Comparison of ENCODE assay signal across 7 cellular contexts in the genomic region with DNA sequence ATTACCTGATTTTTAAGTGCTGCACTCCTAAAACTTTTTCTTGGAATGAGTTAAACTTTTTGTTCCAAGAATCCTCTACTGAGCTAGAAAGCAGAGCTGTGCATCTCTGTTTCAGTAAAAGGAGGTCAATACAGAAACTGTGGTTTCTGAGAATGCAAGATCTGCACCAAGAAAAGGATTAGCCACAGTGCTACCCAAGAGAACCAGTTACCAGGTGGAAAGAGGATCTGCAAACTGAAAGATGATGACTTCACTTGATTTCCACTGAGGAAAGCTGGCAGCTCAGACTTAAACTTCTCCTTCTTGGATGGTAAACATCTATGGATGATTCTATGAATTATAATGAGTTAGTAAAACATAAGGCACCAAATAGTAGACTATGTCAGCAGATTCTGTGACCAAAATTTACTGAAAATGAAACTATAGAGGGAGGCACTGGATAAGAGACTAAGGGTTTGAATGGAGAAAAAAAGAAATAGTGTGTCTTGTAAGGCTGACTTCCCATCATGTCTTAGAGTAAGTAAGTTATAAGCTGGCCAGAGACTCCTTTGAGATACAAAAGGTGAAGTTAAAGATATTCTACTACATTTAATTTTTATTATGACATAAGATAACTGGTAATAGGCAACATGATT.
DNase-seq lines count a peak whose midpoint lies in the region; ATAC-seq and TF ChIP-seq lines count a peak whose summit lies in the region.
"Not testable (repeated sequence)": the region's sequence is repeated elsewhere in the genome, so short reads cannot be mapped to it uniquely, and the experiment has no call there.

No MANE protein-coding gene starts in this region.

- not testable (repeated sequence) for H3K9me3 Mint-ChIP-seq in GM23338; T-helper 2 cell treated with Interferon-gamma antibody and Interleukin-4, amounts not matched to agents 5 μg/mL and 100 μg/mL, for 36 hours; activated CD4-positive, alpha-beta memory T cell treated with anti-CD3 and anti-CD28 coated beads for 36 hours; activated T-cell treated with anti-CD3 and anti-CD28 coated beads, Interleukin-2, amount 50 U/mL, for 72 hours; activated naive CD8-positive, alpha-beta T cell treated with anti-CD3 and anti-CD28 coated beads for 36 hours; natural killer cell treated with Interleukin-12 subunit alpha and Interleukin-12 subunit beta and Interleukin-15 and Interleukin-18, amount 100 ng/mL, for 72 hours

- intact Hi-C loops in activated CD4-positive, alpha-beta memory T cell treated with anti-CD3 and anti-CD28 coated beads for 36 hours (cut with micrococcal nuclease), result not testable (repeated sequence)

- H3K36me3 Mint-ChIP-seq in GM23338 (ENCODE audit: low read depth), result peaks cover 78% of the 10 kb centered on the region
- H3K36me3 Mint-ChIP-seq in T-helper 2 cell treated with Interferon-gamma antibody and Interleukin-4, amounts not matched to agents 5 μg/mL and 100 μg/mL, for 36 hours (ENCODE audit: low read depth); activated CD4-positive, alpha-beta memory T cell treated with anti-CD3 and anti-CD28 coated beads for 36 hours; activated T-cell treated with anti-CD3 and anti-CD28 coated beads, Interleukin-2, amount 50 U/mL, for 72 hours (ENCODE audit: insufficient read depth in 2 of 2); activated naive CD8-positive, alpha-beta T cell treated with anti-CD3 and anti-CD28 coated beads for 36 hours; natural killer cell treated with Interleukin-12 subunit alpha and Interleukin-12 subunit beta and Interleukin-15 and Interleukin-18, amount 100 ng/mL, for 72 hours: not testable (repeated sequence)

- not testable (repeated sequence) for H3K27me3 ChIP-seq in GM23338 (ENCODE audit: insufficient read depth)

- POLR2A ChIA-PET in activated CD4-positive, alpha-beta memory T cell treated with anti-CD3 and anti-CD28 coated beads for 36 hours (lab: Charles Lee), result not testable (repeated sequence)

- H3K4me1 Mint-ChIP-seq in GM23338, result peaks cover 20% of the 10 kb centered on the region
- H3K4me1 Mint-ChIP-seq in T-helper 2 cell treated with Interferon-gamma antibody and Interleukin-4, amounts not matched to agents 5 μg/mL and 100 μg/mL, for 36 hours (ENCODE audit: low read depth), result peaks cover 15% of the 10 kb centered on the region
- not testable (repeated sequence) for H3K4me1 Mint-ChIP-seq in activated CD4-positive, alpha-beta memory T cell treated with anti-CD3 and anti-CD28 coated beads for 36 hours (ENCODE audit: low read depth); activated T-cell treated with anti-CD3 and anti-CD28 coated beads, Interleukin-2, amount 50 U/mL, for 72 hours (ENCODE audit: low read depth); natural killer cell treated with Interleukin-12 subunit alpha and Interleukin-12 subunit beta and Interleukin-15 and Interleukin-18, amount 100 ng/mL, for 72 hours (ENCODE audit: low read depth in 2 of 2)
- peaks cover 14% of the 10 kb centered on the region for H3K4me1 Mint-ChIP-seq in activated naive CD8-positive, alpha-beta T cell treated with anti-CD3 and anti-CD28 coated beads for 36 hours

- not testable (repeated sequence) for H3K36me3 ChIP-seq in GM23338 (ENCODE audit: insufficient read depth)

- CTCF ChIA-PET in activated CD4-positive, alpha-beta memory T cell treated with anti-CD3 and anti-CD28 coated beads for 36 hours (lab: Charles Lee), result not testable (repeated sequence)

- peak overlapping the region; percentile 60 for H3K27ac ChIP-seq in GM23338 (ENCODE audit: low read depth)

- not testable (repeated sequence) for H2AFZ ChIP-seq in GM23338

- H3K4me3 ChIP-seq in GM23338, result not testable (repeated sequence)

- not testable (repeated sequence) for H4K20me1 ChIP-seq in GM23338 (replicated peaks; ENCODE audit: insufficient read depth)

- H3K27ac Mint-ChIP-seq in GM23338; natural killer cell treated with Interleukin-12 subunit alpha and Interleukin-12 subunit beta and Interleukin-15 and Interleukin-18, amount 100 ng/mL, for 72 hours: not testable (repeated sequence)
- H3K27ac Mint-ChIP-seq in T-helper 2 cell treated with Interferon-gamma antibody and Interleukin-4, amounts not matched to agents 5 μg/mL and 100 μg/mL, for 36 hours, result peak overlapping the region; percentile 74
- peak overlapping the region; percentile 30 for H3K27ac Mint-ChIP-seq in activated CD4-positive, alpha-beta memory T cell treated with anti-CD3 and anti-CD28 coated beads for 36 hours
- peak overlapping the region; percentile 80 for H3K27ac Mint-ChIP-seq in activated T-cell treated with anti-CD3 and anti-CD28 coated beads, Interleukin-2, amount 50 U/mL, for 72 hours
- H3K27ac Mint-ChIP-seq in activated naive CD8-positive, alpha-beta T cell treated with anti-CD3 and anti-CD28 coated beads for 36 hours, result peak overlapping the region; percentile 27

- H3K4me2 ChIP-seq in GM23338, result not testable (repeated sequence)

- not testable (repeated sequence) for TF ChIP-seq CTCF in GM23338 (conservative IDR thresholded peaks at IDR 0.05; ENCODE audit: low read depth in 2 of 2)

- peaks cover 11% of the 10 kb centered on the region for H3K4me1 ChIP-seq in GM23338 (ENCODE audit: insufficient read depth)

- not testable (repeated sequence) for H3K79me2 ChIP-seq in GM23338 (replicated peaks; ENCODE audit: insufficient read depth)

- not testable (repeated sequence) for DNase-seq in GM23338 (ENCODE audit: low spot score); T-helper 2 cell treated with Interferon-gamma antibody and Interleukin-4, amounts not matched to agents 5 μg/mL and 100 μg/mL, for 36 hours (ENCODE audit: low spot score); activated CD4-positive, alpha-beta memory T cell treated with anti-CD3 and anti-CD28 coated beads for 36 hours; activated T-cell treated with anti-CD3 and anti-CD28 coated beads, Interleukin-2, amount 50 U/mL, for 72 hours; natural killer cell treated with Interleukin-12 subunit alpha and Interleukin-12 subunit beta and Interleukin-15 and Interleukin-18, amount 100 ng/mL, for 72 hours (ENCODE audit: low spot score)
- DNase-seq in MV-4-11 (lab: John Stamatoyannopoulos, UW), result peak; percentile 61
- peak; percentile 4 for DNase-seq in activated naive CD8-positive, alpha-beta T cell treated with anti-CD3 and anti-CD28 coated beads for 36 hours

- not testable (repeated sequence) for H3K9me2 ChIP-seq in GM23338 (ENCODE audit: insufficient read depth)

- H3K27me3 Mint-ChIP-seq in GM23338 (ENCODE audit: insufficient read depth, low read depth, poor library complexity); T-helper 2 cell treated with Interferon-gamma antibody and Interleukin-4, amounts not matched to agents 5 μg/mL and 100 μg/mL, for 36 hours (ENCODE audit: low read depth); activated CD4-positive, alpha-beta memory T cell treated with anti-CD3 and anti-CD28 coated beads for 36 hours; activated T-cell treated with anti-CD3 and anti-CD28 coated beads, Interleukin-2, amount 50 U/mL, for 72 hours (ENCODE audit: low read depth); activated naive CD8-positive, alpha-beta T cell treated with anti-CD3 and anti-CD28 coated beads for 36 hours: not testable (repeated sequence)
- peaks cover 0 to 17% of the 10 kb centered on the region in 2 donors for H3K27me3 Mint-ChIP-seq in natural killer cell treated with Interleukin-12 subunit alpha and Interleukin-12 subunit beta and Interleukin-15 and Interleukin-18, amount 100 ng/mL, for 72 hours

- not testable (repeated sequence) for H3F3A ChIP-seq in GM23338 (replicated peaks; ENCODE audit: low read depth)

- ATAC-seq in GM23338; activated T-cell treated with anti-CD3 and anti-CD28 coated beads, Interleukin-2, amount 50 U/mL, for 72 hours (replicated peaks in 1 of 2); natural killer cell treated with Interleukin-12 subunit alpha and Interleukin-12 subunit beta and Interleukin-15 and Interleukin-18, amount 100 ng/mL, for 72 hours: not testable (repeated sequence)

- not testable (repeated sequence) for H3K4me3 Mint-ChIP-seq in GM23338; activated CD4-positive, alpha-beta memory T cell treated with anti-CD3 and anti-CD28 coated beads for 36 hours; activated naive CD8-positive, alpha-beta T cell treated with anti-CD3 and anti-CD28 coated beads for 36 hours
- H3K4me3 Mint-ChIP-seq in T-helper 2 cell treated with Interferon-gamma antibody and Interleukin-4, amounts not matched to agents 5 μg/mL and 100 μg/mL, for 36 hours, result peak overlapping the region; percentile 61
- H3K4me3 Mint-ChIP-seq in activated T-cell treated with anti-CD3 and anti-CD28 coated beads, Interleukin-2, amount 50 U/mL, for 72 hours, result peak overlapping the region in 1 of 2 donors; percentile 69
- peak overlapping the region; percentile 43 for H3K4me3 Mint-ChIP-seq in natural killer cell treated with Interleukin-12 subunit alpha and Interleukin-12 subunit beta and Interleukin-15 and Interleukin-18, amount 100 ng/mL, for 72 hours
